8 cellular contexts compared by ENCODE assay signal in genomic region chr12:6451348-6452244, GRCh38. TPM values are rescaled to one million over a fixed set of nuclear protein-coding genes. Genes with fewer than 3 reads are reported as not detected.
A peak's percentile ranks its signal among the peaks of the same experiment; 100 is the strongest.
DNase-seq lines count a peak whose midpoint lies in the region; ATAC-seq and TF ChIP-seq lines count a peak whose summit lies in the region.

A gene with protein sequence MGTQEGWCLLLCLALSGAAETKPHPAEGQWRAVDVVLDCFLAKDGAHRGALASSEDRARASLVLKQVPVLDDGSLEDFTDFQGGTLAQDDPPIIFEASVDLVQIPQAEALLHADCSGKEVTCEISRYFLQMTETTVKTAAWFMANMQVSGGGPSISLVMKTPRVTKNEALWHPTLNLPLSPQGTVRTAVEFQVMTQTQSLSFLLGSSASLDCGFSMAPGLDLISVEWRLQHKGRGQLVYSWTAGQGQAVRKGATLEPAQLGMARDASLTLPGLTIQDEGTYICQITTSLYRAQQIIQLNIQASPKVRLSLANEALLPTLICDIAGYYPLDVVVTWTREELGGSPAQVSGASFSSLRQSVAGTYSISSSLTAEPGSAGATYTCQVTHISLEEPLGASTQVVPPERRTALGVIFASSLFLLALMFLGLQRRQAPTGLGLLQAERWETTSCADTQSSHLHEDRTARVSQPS (plus strand): TSS chr12:6452042. CDS start chr12:6452249, 207 bp downstream.

- no peak for TF ChIP-seq CTCF in left ventricle myocardium inferior (IDR thresholded peaks at IDR 0.05; ENCODE audit: borderline replicate concordance)
- TF ChIP-seq CTCF in progenitor cell of endocrine pancreas (IDR thresholded peaks at IDR 0.05; ENCODE audit: unreplicated experiment), result no peak

- H3K36me3 ChIP-seq in left ventricle myocardium inferior, result peaks cover 41% of the 10 kb centered on the region

- peaks cover 34% of the 10 kb centered on the region for H3K4me1 ChIP-seq in left ventricle myocardium inferior

- no peaks in the 10 kb centered on the region for H3K27me3 ChIP-seq in left ventricle myocardium inferior (ENCODE audit: low read depth)

- ATAC-seq in HG03025 (IDR thresholded peaks at IDR 0.05; ENCODE audit: low FRiP score, unreplicated experiment), result no peak

- peak within 1 kb of the TSS; percentile 89 for H3K27ac Mint-ChIP-seq in progenitor cell of endocrine pancreas

- peaks cover 24% of the 10 kb centered on the region for H3K4me1 Mint-ChIP-seq in progenitor cell of endocrine pancreas (ENCODE audit: low read depth)

- no peaks in the 10 kb centered on the region for H3K27me3 Mint-ChIP-seq in progenitor cell of endocrine pancreas

- no peaks in the 10 kb centered on the region for H3K9me3 Mint-ChIP-seq in progenitor cell of endocrine pancreas (ENCODE audit: low read depth)

- peak within 1 kb of the TSS; percentile 79 for H3K4me3 Mint-ChIP-seq in progenitor cell of endocrine pancreas (ENCODE audit: low read depth)

- H3K36me3 Mint-ChIP-seq in progenitor cell of endocrine pancreas (ENCODE audit: insufficient read depth), result peaks cover 3% of the 10 kb centered on the region

- H3K9me3 ChIP-seq in left ventricle myocardium inferior (replicated peaks), result no peaks in the 10 kb centered on the region

- intact Hi-C loops in T-helper 1 cell treated with Interleukin-12 subunit alpha and Interleukin-12 subunit beta and Interleukin-4 antibody, amounts not matched to agents 30 ng/mL and 1 ng/mL, for 36 hours (cut with micrococcal nuclease), result loop anchor here (1.0 to 5.0 kb wide), 7 partner anchors 7 to 117 kb away; partner anchors contain the start of genes CD27, MRPL51, NCAPD2 and VAMP1
- intact Hi-C loops in left ventricle myocardium inferior (cut with micrococcal nuclease), result no loop called here

- peak within 1 kb of the TSS; percentile 99 for H3K27ac ChIP-seq in left ventricle myocardium inferior (replicated peaks)

- DNase-seq in ELF-1 (ENCODE audit: low read depth, low spot score) (peak; percentile 89), HCEC 1CT (peak; percentile 74), NCI-H1105 (lab: John Stamatoyannopoulos, UW) (peak; percentile 93), amygdala (lab: John Stamatoyannopoulos, UW) (peak; percentile 51 to 93 (median 82)), left ventricle myocardium inferior (peak; percentile 86), progenitor cell of endocrine pancreas (ENCODE audit: low spot score, unreplicated experiment) (peak; percentile 45)

- H3K4me3 ChIP-seq in left ventricle myocardium inferior, result peak within 1 kb of the TSS; percentile 90

RNA-seq across cellular contexts. Expression of the gene that starts here (rescaled TPM):
- 63.1 and 72.0 TPM in 2 replicates for total RNA-seq in T-helper 1 cell treated with Interleukin-12 subunit alpha and Interleukin-12 subunit beta and Interleukin-4 antibody, amounts not matched to agents 30 ng/mL and 1 ng/mL, for 36 hours
- total RNA-seq in left ventricle myocardium inferior, result 16.4 TPM
- total RNA-seq in progenitor cell of endocrine pancreas, result 2.4 TPM in 2 replicates
